Comparison of ENCODE assay signal across 8 cellular contexts in genomic region chr10:102408728-102409603, GRCh38. TPM values are rescaled to one million over a fixed set of nuclear protein-coding genes. Genes with fewer than 3 reads are reported as not detected.
DNase-seq lines count a peak whose midpoint lies in the region; ATAC-seq and TF ChIP-seq lines count a peak whose summit lies in the region.

No MANE protein-coding gene starts in this region.

- H3K4me1 ChIP-seq in RWPE2 (ENCODE audit: insufficient read depth, poor library complexity, severe bottlenecking), result no peaks in the 10 kb centered on the region
- no peaks in the 10 kb centered on the region for H3K4me1 ChIP-seq in right cardiac atrium (ENCODE audit: control insufficient read depth, insufficient read depth, low read length)

- H3K9me3 Mint-ChIP-seq in activated naive CD8-positive, alpha-beta T cell (ENCODE audit: low read depth), result no peaks in the 10 kb centered on the region

- no peaks in the 10 kb centered on the region for H3K27me3 Mint-ChIP-seq in activated naive CD8-positive, alpha-beta T cell

- WGBS in right cardiac atrium, result under 1% methylated on average over 103 of the region's 103 CpGs

- peak overlapping the region; percentile 32 for H3K4me3 ChIP-seq in RWPE2 (ENCODE audit: severe bottlenecking)
- peak overlapping the region; percentile 58 for H3K4me3 ChIP-seq in right cardiac atrium (ENCODE audit: low read length)

- peaks cover 39% of the 10 kb centered on the region for H3K4me1 Mint-ChIP-seq in activated naive CD8-positive, alpha-beta T cell (ENCODE audit: low read depth)

- no peak for TF ChIP-seq CTCF in RWPE2 (IDR thresholded peaks at IDR 0.05; ENCODE audit: poor library complexity, severe bottlenecking)

- no peaks in the 10 kb centered on the region for H3K9me3 ChIP-seq in RWPE2 (ENCODE audit: severe bottlenecking)
- H3K9me3 ChIP-seq in right cardiac atrium (ENCODE audit: control insufficient read depth, low read length), result no peaks in the 10 kb centered on the region

- no peaks in the 10 kb centered on the region for H3K36me3 Mint-ChIP-seq in activated naive CD8-positive, alpha-beta T cell

- intact Hi-C loops in right cardiac atrium (cut with DNase I) (loop anchor here in 1 of 4 donors (10.0 kb wide), 1 partner anchor 176 kb away; no protein-coding TSS in a partner anchor), sciatic nerve (cut with DNase I) (no loop called here)

- DNase-seq in Caki2 (ENCODE audit: low read depth) (peak; percentile 21), RWPE2 (ENCODE audit: low spot score) (peak; percentile 30), right cardiac atrium (peak in 2 of 3 donors; percentile 70 to 81), sciatic nerve (ENCODE audit: low spot score) (peak; percentile 64), NCI-H1436 (lab: John Stamatoyannopoulos, UW) (no peak)

- peak overlapping the region; percentile 89 for H3K4me3 Mint-ChIP-seq in activated naive CD8-positive, alpha-beta T cell

- H3K27ac ChIP-seq in RWPE2 (ENCODE audit: poor library complexity, severe bottlenecking) (no peak overlapping the region), right cardiac atrium (ENCODE audit: low read length) (no peak overlapping the region)

- peaks cover 45% of the 10 kb centered on the region for H3K27me3 ChIP-seq in RWPE2 (ENCODE audit: insufficient read depth, poor library complexity, severe bottlenecking)
- H3K27me3 ChIP-seq in right cardiac atrium (ENCODE audit: control insufficient read depth, insufficient read depth), result no peaks in the 10 kb centered on the region

- in situ Hi-C loops in Caki2 (cut with HindIII; ENCODE audit: low pct_unique_long_range_greater_than_20kb, low sequenced_read_pairs), result no loop called here

- H3K27ac Mint-ChIP-seq in activated naive CD8-positive, alpha-beta T cell, result no peak overlapping the region

- no peaks in the 10 kb centered on the region for H3K36me3 ChIP-seq in RWPE2 (ENCODE audit: low read depth)

- ATAC-seq in RWPE2 (ENCODE audit: low read depth) (peak; percentile 30), right cardiac atrium (peak; percentile 33 to 52), sciatic nerve (peak; percentile 22), HG02588 (IDR thresholded peaks at IDR 0.05; ENCODE audit: unreplicated experiment) (no peak), HG03159 (IDR thresholded peaks at IDR 0.05; ENCODE audit: unreplicated experiment) (no peak)

RNA-seq across cellular contexts. Expression of gene PSD, which starts 9.6 kb away (rescaled TPM):
- 0.78 and 0.87 TPM in 2 replicates for total RNA-seq in Caki2 (2014; rRNA removed; shearing (Covaris generic); ENCODE audit: low replicate concordance)
- total RNA-seq in right cardiac atrium, result 1 to 10 TPM; 4.6 to 9.4 (median 6.6) TPM
- polyA plus RNA-seq in right cardiac atrium, result 5.7 TPM
- 1.9 TPM for total RNA-seq in sciatic nerve

RNA-seq across cellular contexts. Expression of gene FBXL15, which starts 11.7 kb away (rescaled TPM):
- total RNA-seq in Caki2 (2014; rRNA removed; shearing (Covaris generic); ENCODE audit: low replicate concordance), result 18.6 and 28.2 TPM in 2 replicates
- total RNA-seq in right cardiac atrium (10 to 100 TPM; 14.0 to 15.6 (median 14.4) TPM), sciatic nerve (11.1 TPM)
- polyA plus RNA-seq in right cardiac atrium, result 14.4 TPM

RNA-seq across cellular contexts. Expression of gene NFKB2, which starts 13.5 kb away (rescaled TPM):
- 47.8 and 50.8 TPM in 2 replicates for total RNA-seq in Caki2 (2014; rRNA removed; shearing (Covaris generic); ENCODE audit: low replicate concordance)
- total RNA-seq in right cardiac atrium (10 to 100 TPM in 3 of 4 donors, 1 to 10 TPM in 1; 9.3 to 18.2 (median 15.3) TPM), sciatic nerve (64.1 TPM)
- 9.7 TPM for polyA plus RNA-seq in right cardiac atrium

RNA-seq across cellular contexts. Expression of gene CUEDC2, which starts 23.4 kb away (rescaled TPM):
- 179 and 231 TPM in 2 replicates for total RNA-seq in Caki2 (2014; rRNA removed; shearing (Covaris generic); ENCODE audit: low replicate concordance)
- total RNA-seq in right cardiac atrium (10 to 100 TPM; 68.7 to 78.6 (median 71.6) TPM), sciatic nerve (101 TPM)
- polyA plus RNA-seq in right cardiac atrium, result 94.6 TPM

RNA-seq across cellular contexts. Expression of gene C10orf95, which starts 42.4 kb away (rescaled TPM):
- not detected in 2 replicates for total RNA-seq in Caki2 (2014; rRNA removed; shearing (Covaris generic); ENCODE audit: low replicate concordance)
- total RNA-seq in right cardiac atrium, result not detected
- polyA plus RNA-seq in right cardiac atrium, result 0.09 TPM
- not detected for total RNA-seq in sciatic nerve

Comparison
In these comparisons a context has a peak if more than half of its experiments do, and no peak if none do; other contexts are left out.
1. ATAC-seq: peak in RWPE2 (single experiment), right cardiac atrium (2 of 2) and sciatic nerve (single experiment); none in HG02588 (single experiment) and HG03159 (single experiment).